In genomic region chr20:34704177-34705007, GRCh38 we compare ENCODE assay signal across 7 cellular contexts. TPM values are rescaled to one million over a fixed set of nuclear protein-coding genes. Genes with fewer than 3 reads are reported as not detected.
A peak's percentile ranks its signal among the peaks of the same experiment; 100 is the strongest.
DNase-seq lines count a peak whose midpoint lies in the region; ATAC-seq and TF ChIP-seq lines count a peak whose summit lies in the region.

Gene TP53INP2 (plus strand): TSS chr20:34704344. CDS start chr20:34708740, 4,396 bp downstream.

- ATAC-seq in GM18858 (IDR thresholded peaks at IDR 0.05; ENCODE audit: unreplicated experiment) (peak; percentile 36), HG03097 (IDR thresholded peaks at IDR 0.05; ENCODE audit: low FRiP score, unreplicated experiment) (peak; percentile 46)

- DNase-seq in NCI-H2196 treated with DMSO at 0.1 percent for 48 hours (lab: John Stamatoyannopoulos, UW; ENCODE audit: unreplicated experiment) (peak; percentile 87), WERI-Rb-1 (peak; percentile 98), T47D (ENCODE audit: low read depth in 1 of 2, low spot score in 1 of 2) (peak; percentile 90 to 95)

- H3K9me3 ChIP-seq in WERI-Rb-1 (ENCODE audit: severe bottlenecking) (no peaks in the 10 kb centered on the region), iPS-18c (ENCODE audit: control insufficient read depth, insufficient read depth, low read length) (no peaks in the 10 kb centered on the region), skeletal muscle satellite cell (replicated peaks; ENCODE audit: low read length) (no peaks in the 10 kb centered on the region)

- peaks cover 20% of the 10 kb centered on the region for H3K4me1 ChIP-seq in skeletal muscle satellite cell (ENCODE audit: control insufficient read depth, insufficient read depth, low read length)

- H3K27ac ChIP-seq in WERI-Rb-1, result peak within 1 kb of the TSS; percentile 95

- no peak for TF ChIP-seq CTCF in WERI-Rb-1 (IDR thresholded peaks at IDR 0.05; ENCODE audit: low read depth, low read length)

- H3K4me3 ChIP-seq in WERI-Rb-1 (ENCODE audit: low read depth, low read length) (peak within 1 kb of the TSS; percentile 91), iPS-18c (ENCODE audit: insufficient read depth, low read depth, low read length) (peak within 1 kb of the TSS; percentile 83), skeletal muscle satellite cell (ENCODE audit: low read length) (peak within 1 kb of the TSS; percentile 90)

- in situ Hi-C loops in T47D (cut with HindIII; ENCODE audit: low pct_unique_long_range_greater_than_20kb, low sequenced_read_pairs), result no loop called here

- no peaks in the 10 kb centered on the region for H3K27me3 ChIP-seq in WERI-Rb-1 (ENCODE audit: insufficient read depth, low read depth, severe bottlenecking)
- H3K27me3 ChIP-seq in skeletal muscle satellite cell (ENCODE audit: control insufficient read depth, insufficient read depth, low read length), result peaks cover 9% of the 10 kb centered on the region

- peak within 1 kb of the TSS; percentile 99 for H3K9ac ChIP-seq in skeletal muscle satellite cell (ENCODE audit: low read depth, low read length)

- peak within 1 kb of the TSS; percentile 99 for H3K4me2 ChIP-seq in skeletal muscle satellite cell (ENCODE audit: low read length)

- H3K36me3 ChIP-seq in WERI-Rb-1 (no peaks in the 10 kb centered on the region), skeletal muscle satellite cell (ENCODE audit: insufficient read depth, low read length) (no peaks in the 10 kb centered on the region)

RNA-seq across cellular contexts. Expression of gene TP53INP2, which starts in this region (rescaled TPM):
- 2.0 TPM in 2 replicates for total RNA-seq in skeletal muscle satellite cell (2012; rRNA removed)

Comparison
In these comparisons a context has a peak if more than half of its experiments do, and no peak if none do; other contexts are left out.
1. Peak in every context shown above with its lines: DNase-seq, ATAC-seq, H3K4me3 ChIP-seq and H3K27ac ChIP-seq.